In genomic region chrX:123924181-123924580, GRCh38 we compare ENCODE assay signal across 24 cellular contexts.
"Had no signal": no experiment of that assay in that cellular context is flagged by ENCODE, and none has a peak within 500 bp of the region (broad histone marks: within the 10 kb centered on the region; RNA-seq: fewer than 3 reads in every experiment).

No MANE protein-coding gene starts in this region.

- H3K4me3 ChIP-seq: breast epithelium, esophagus squamous epithelium, mucosa of descending colon, ovary, psoas muscle, right lobe of liver, smooth muscle cell, testis, upper lobe of left lung had no signal

- H3K4me1 Mint-ChIP-seq: stimulated activated effector memory CD8-positive, alpha-beta T cell treated with anti-CD3 and anti-CD28 coated beads, Interleukin-12 subunit alpha, Interleukin-12 subunit beta, amount 100 ng/mL, for 72 hours had no signal

- H3K9me3 Mint-ChIP-seq: stimulated activated effector memory CD8-positive, alpha-beta T cell treated with anti-CD3 and anti-CD28 coated beads, Interleukin-12 subunit alpha, Interleukin-12 subunit beta, amount 100 ng/mL, for 72 hours; T-helper 1 cell treated with Interleukin-12 subunit alpha and Interleukin-12 subunit beta and Interleukin-4 antibody, amounts not matched to agents 30 μg/mL and 1 μg/mL, for 36 hours had no signal

- H3K9me3 ChIP-seq: breast epithelium, esophagus squamous epithelium, mucosa of descending colon, ovary, psoas muscle, right lobe of liver, testis, upper lobe of left lung had no signal

- H3K4me3 Mint-ChIP-seq: stimulated activated effector memory CD8-positive, alpha-beta T cell treated with anti-CD3 and anti-CD28 coated beads, Interleukin-12 subunit alpha, Interleukin-12 subunit beta, amount 100 ng/mL, for 72 hours; T-helper 1 cell treated with Interleukin-12 subunit alpha and Interleukin-12 subunit beta and Interleukin-4 antibody, amounts not matched to agents 30 μg/mL and 1 μg/mL, for 36 hours had no signal

- ATAC-seq: left ventricle myocardium superior; mucosa of descending colon; psoas muscle; right lobe of liver; stimulated activated effector memory CD8-positive, alpha-beta T cell treated with anti-CD3 and anti-CD28 coated beads, Interleukin-12 subunit alpha, Interleukin-12 subunit beta, amount 100 ng/mL, for 72 hours had no signal

- H3K36me3 ChIP-seq: breast epithelium, esophagus squamous epithelium, ovary, right lobe of liver, upper lobe of left lung had no signal

- H3K36me3 Mint-ChIP-seq: naive B cell; stimulated activated effector memory CD8-positive, alpha-beta T cell treated with anti-CD3 and anti-CD28 coated beads, Interleukin-12 subunit alpha, Interleukin-12 subunit beta, amount 100 ng/mL, for 72 hours had no signal

- H3K27me3 ChIP-seq: breast epithelium, esophagus squamous epithelium, ovary, right lobe of liver, testis, upper lobe of left lung had no signal

- H3K27ac ChIP-seq: breast epithelium, esophagus squamous epithelium, ovary, psoas muscle, right lobe of liver, testis, upper lobe of left lung had no signal

- H3K4me2 ChIP-seq: smooth muscle cell had no signal

- DNase-seq: activated CD4-positive, alpha-beta T cell treated with anti-CD3 and anti-CD28 coated beads, Interleukin-2, amount 50 U/mL, for 1 hour; activated CD4-positive, CD25-positive, alpha-beta regulatory T cell treated with anti-CD3 and anti-CD28 coated beads, Interleukin-2, amount 50 U/mL, for 72 hours; activated CD8-positive, alpha-beta memory T cell treated with anti-CD3 and anti-CD28 coated beads for 24 hours; activated CD8-positive, alpha-beta memory T cell treated with anti-CD3 and anti-CD28 coated beads, Interleukin-2, amount 50 U/mL, for 48 hours; activated effector memory CD4-positive, alpha-beta T cell treated with anti-CD3 and anti-CD28 coated beads, Interleukin-2, amount 50 U/mL, for 16 hours; activated naive CD4-positive, alpha-beta T cell treated with anti-CD3 and anti-CD28 coated beads, Interleukin-2, amount 50 U/mL, for 16 hours; activated T-cell treated with anti-CD3 and anti-CD28 coated beads, Interleukin-2, amount 50 U/mL, for 48 hours; aorta; effector CD4-positive, alpha-beta T cell; esophagus squamous epithelium; kidney glomerular epithelial cell; left ventricle myocardium superior; mucosa of descending colon; naive B cell; ovary; psoas muscle; right lobe of liver; stimulated activated CD4-positive, alpha-beta T cell treated with anti-CD3 and anti-CD28 coated beads, Interleukin-4, amount 100 ng/mL, for 24 hours; testis; upper lobe of left lung had no signal

- H3K4me1 ChIP-seq: breast epithelium, esophagus squamous epithelium, psoas muscle, right lobe of liver, testis, upper lobe of left lung had no signal

- H3K27me3 Mint-ChIP-seq: naive B cell had no signal

- H3K27ac Mint-ChIP-seq: stimulated activated effector memory CD8-positive, alpha-beta T cell treated with anti-CD3 and anti-CD28 coated beads, Interleukin-12 subunit alpha, Interleukin-12 subunit beta, amount 100 ng/mL, for 72 hours; T-helper 1 cell treated with Interleukin-12 subunit alpha and Interleukin-12 subunit beta and Interleukin-4 antibody, amounts not matched to agents 30 μg/mL and 1 μg/mL, for 36 hours had no signal
